In the genomic region with DNA sequence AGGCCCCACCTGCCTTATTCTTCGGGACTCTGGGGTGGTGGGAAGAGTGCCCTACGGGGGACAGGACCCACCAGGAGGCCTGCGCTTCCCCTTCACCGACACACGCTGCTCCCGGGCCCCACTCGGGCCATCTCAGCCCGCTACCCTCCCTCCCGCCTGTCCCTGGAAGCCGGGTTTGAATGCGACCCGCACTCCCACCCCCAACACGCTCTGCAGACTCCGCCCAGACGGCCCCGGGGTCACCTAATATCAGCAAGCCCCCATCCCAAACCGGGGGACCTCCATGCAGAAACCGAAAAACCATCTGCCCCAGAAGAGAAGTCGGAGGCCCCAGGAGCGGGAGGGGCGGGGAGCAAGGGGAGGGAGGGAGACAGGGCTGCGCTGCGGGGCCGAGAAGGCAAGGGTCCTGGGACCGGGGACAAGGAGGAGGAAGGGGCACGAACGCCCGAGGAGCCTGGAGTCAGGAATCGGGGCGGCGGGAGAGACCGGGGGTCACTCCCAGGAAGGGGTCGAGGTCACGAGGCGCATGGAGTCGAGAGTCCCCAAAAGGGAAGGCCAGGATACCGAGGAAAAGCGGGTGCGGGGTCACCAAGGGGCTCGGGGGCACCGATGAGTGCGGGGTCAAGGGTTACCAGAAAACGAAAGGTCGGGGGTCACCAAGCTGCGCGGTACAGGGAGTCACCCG, we compare ENCODE assay signal across 8 cellular contexts. TPM values are rescaled to one million over a fixed set of nuclear protein-coding genes. Genes with fewer than 3 reads are reported as not detected.
DNase-seq lines count a peak whose midpoint lies in the region; ATAC-seq and TF ChIP-seq lines count a peak whose summit lies in the region.

No MANE protein-coding gene starts in this region.

- no CpG with 5 or more reads among the region's 47 CpGs for WGBS in trophoblast cell (ENCODE audit: extremely low coverage, insufficient coverage, insufficient read length)

- H3K4me1 Mint-ChIP-seq in activated CD8-positive, alpha-beta T cell treated with anti-CD3 and anti-CD28 coated beads for 36 hours (ENCODE audit: low read depth): peaks cover 39% of the 10 kb centered on the region

- H3K27me3 ChIP-seq in foreskin keratinocyte (no peaks in the 10 kb centered on the region), trophoblast cell (ENCODE audit: insufficient read depth, low read length) (no peaks in the 10 kb centered on the region)

- peak overlapping the region; percentile 91 for H3K4me2 ChIP-seq in trophoblast cell (ENCODE audit: low read length)

- H3K79me1 ChIP-seq in trophoblast cell (ENCODE audit: low read length): peaks cover 16% of the 10 kb centered on the region

- peak overlapping the region; percentile 87 for H4K12ac ChIP-seq in trophoblast cell (ENCODE audit: low read depth, low read length)

- H3K9ac ChIP-seq in trophoblast cell (ENCODE audit: low read length): peak overlapping the region; percentile 42

- H3K4me1 ChIP-seq in foreskin keratinocyte (peaks cover 20% of the 10 kb centered on the region), trophoblast cell (ENCODE audit: control insufficient read depth in 1 of 2, insufficient read depth in 2 of 2, low read length in 2 of 2) (peaks cover 29% of the 10 kb centered on the region in 2 experiments)

- H3K27ac ChIP-seq in foreskin keratinocyte: peak overlapping the region; percentile 46
- peak overlapping the region; percentile 37 for H3K27ac ChIP-seq in trophoblast cell (ENCODE audit: low read depth, low read length)

- H3K23ac ChIP-seq in trophoblast cell (ENCODE audit: low read length): no peak overlapping the region

- H3K27me3 Mint-ChIP-seq in activated CD8-positive, alpha-beta T cell treated with anti-CD3 and anti-CD28 coated beads for 36 hours: no peaks in the 10 kb centered on the region

- DNase-seq in NOMO-1 (lab: John Stamatoyannopoulos, UW; ENCODE audit: unreplicated experiment in 2 of 2) (peak; percentile 4 to 5), NOMO-1 treated with dmso at 0.1 percent for 144 hours (lab: John Stamatoyannopoulos, UW; ENCODE audit: unreplicated experiment) (no peak), foreskin keratinocyte (no peak), trophoblast cell (no peak), NCI-H2081 treated with DMSO at 0.1 percent for 48 hours (lab: John Stamatoyannopoulos, UW) (no peak), NCI-H82 (lab: John Stamatoyannopoulos, UW) (no peak)
- DNase-seq in activated CD8-positive, alpha-beta T cell treated with anti-CD3 and anti-CD28 coated beads for 36 hours: peak; percentile 39
- no peak for DNase-seq in activated CD4-positive, CD25-positive, alpha-beta regulatory T cell (lab: John Stamatoyannopoulos, UW)

- no peak overlapping the region for H2BK12ac ChIP-seq in trophoblast cell (ENCODE audit: low read length)

- H3K4ac ChIP-seq in trophoblast cell (ENCODE audit: low read depth, low read length): peak overlapping the region; percentile 97

- peak overlapping the region; percentile 87 for H3K4me3 Mint-ChIP-seq in activated CD8-positive, alpha-beta T cell treated with anti-CD3 and anti-CD28 coated beads for 36 hours

- H3K9me3 Mint-ChIP-seq in activated CD8-positive, alpha-beta T cell treated with anti-CD3 and anti-CD28 coated beads for 36 hours: no peaks in the 10 kb centered on the region

- H3K4me3 ChIP-seq in trophoblast cell (ENCODE audit: low read depth, low read length): peak overlapping the region; percentile 87

- TF ChIP-seq CTCF in activated CD8-positive, alpha-beta T cell treated with anti-CD3 and anti-CD28 coated beads for 36 hours (IDR thresholded peaks at IDR 0.05): no peak
- no peak for TF ChIP-seq CTCF in foreskin keratinocyte (conservative IDR thresholded peaks at IDR 0.05)

- H3K36me3 Mint-ChIP-seq in activated CD8-positive, alpha-beta T cell treated with anti-CD3 and anti-CD28 coated beads for 36 hours (ENCODE audit: low read depth): peaks cover 8% of the 10 kb centered on the region

- H4K91ac ChIP-seq in trophoblast cell (ENCODE audit: low read depth, low read length): peak overlapping the region; percentile 93

- H4K8ac ChIP-seq in trophoblast cell (ENCODE audit: low read depth, low read length): peak overlapping the region; percentile 95

- ATAC-seq in activated CD8-positive, alpha-beta T cell treated with anti-CD3 and anti-CD28 coated beads for 36 hours: no peak
- ATAC-seq in foreskin keratinocyte: no peak

- peak overlapping the region; percentile 80 for H2BK120ac ChIP-seq in trophoblast cell (ENCODE audit: insufficient read depth, low read length, poor library complexity)

- H3K14ac ChIP-seq in trophoblast cell (ENCODE audit: low read length): peak overlapping the region; percentile 89

- H2BK5ac ChIP-seq in trophoblast cell (ENCODE audit: low read depth, low read length, poor library complexity): peak overlapping the region; percentile 63

- H2AFZ ChIP-seq in trophoblast cell (ENCODE audit: insufficient read depth, low read length, poor library complexity): peak overlapping the region; percentile 77

- H3K79me2 ChIP-seq in trophoblast cell (ENCODE audit: control insufficient read depth, insufficient read depth, low read length, poor library complexity): peaks cover 27% of the 10 kb centered on the region

- intact Hi-C loops in activated CD8-positive, alpha-beta T cell treated with anti-CD3 and anti-CD28 coated beads for 36 hours (cut with micrococcal nuclease): no loop called here

- H3K18ac ChIP-seq in trophoblast cell (ENCODE audit: low read length): peak overlapping the region; percentile 88

- peak overlapping the region; percentile 92 for H3K27ac Mint-ChIP-seq in activated CD8-positive, alpha-beta T cell treated with anti-CD3 and anti-CD28 coated beads for 36 hours

- peak overlapping the region; percentile 88 for H2AK5ac ChIP-seq in trophoblast cell (ENCODE audit: low read length)

- H3K36me3 ChIP-seq in trophoblast cell (ENCODE audit: control insufficient read depth in 1 of 2, insufficient read depth in 2 of 2, low read length in 2 of 2): peaks cover 3 to 9% of the 10 kb centered on the region in 2 experiments

- H3K9me3 ChIP-seq in trophoblast cell (ENCODE audit: insufficient read depth, low read depth, low read length): peaks cover 10% of the 10 kb centered on the region

- POLR2A ChIA-PET in activated CD8-positive, alpha-beta T cell treated with anti-CD3 and anti-CD28 coated beads for 36 hours (lab: Charles Lee): no interaction called here

- CTCF ChIA-PET in activated CD8-positive, alpha-beta T cell treated with anti-CD3 and anti-CD28 coated beads for 36 hours (lab: Charles Lee): no interaction called here

RNA-seq across cellular contexts. Expression of gene SBNO2, which starts 0.8 kb away (rescaled TPM):
- 10 to 100 TPM; 41.7 to 42.0 TPM for total RNA-seq in activated CD8-positive, alpha-beta T cell treated with anti-CD3 and anti-CD28 coated beads for 36 hours
- total RNA-seq in foreskin keratinocyte: 31.9 and 32.2 TPM in 2 replicates
- polyA plus RNA-seq in foreskin keratinocyte: 18.2 and 18.3 TPM in 2 replicates
- polyA plus RNA-seq in trophoblast cell (2013): 21.2 and 22.5 TPM in 2 replicates

RNA-seq across cellular contexts. Expression of gene STK11, which starts 32.3 kb away (rescaled TPM):
- total RNA-seq in activated CD8-positive, alpha-beta T cell treated with anti-CD3 and anti-CD28 coated beads for 36 hours: 10 to 100 TPM; 55.1 to 58.0 TPM
- 64.9 and 66.1 TPM in 2 replicates for total RNA-seq in foreskin keratinocyte
- polyA plus RNA-seq in foreskin keratinocyte: 46.9 and 47.1 TPM in 2 replicates
- polyA plus RNA-seq in trophoblast cell (2013): 32.9 and 33.1 TPM in 2 replicates

Comparison
In these comparisons a context has a peak if more than half of its experiments do, and no peak if none do; other contexts are left out.
1. DNase-seq: peak in NOMO-1 (2 of 2) and activated CD8-positive, alpha-beta T cell treated with anti-CD3 and anti-CD28 coated beads for 36 hours (single experiment); none in NOMO-1 treated with dmso at 0.1 percent for 144 hours (single experiment), foreskin keratinocyte (0 of 2), trophoblast cell (0 of 2), NCI-H2081 treated with DMSO at 0.1 percent for 48 hours (single experiment), NCI-H82 (single experiment) and activated CD4-positive, CD25-positive, alpha-beta regulatory T cell (0 of 4).